Comparison of ENCODE assay signal across 26 cellular contexts in the genomic region with DNA sequence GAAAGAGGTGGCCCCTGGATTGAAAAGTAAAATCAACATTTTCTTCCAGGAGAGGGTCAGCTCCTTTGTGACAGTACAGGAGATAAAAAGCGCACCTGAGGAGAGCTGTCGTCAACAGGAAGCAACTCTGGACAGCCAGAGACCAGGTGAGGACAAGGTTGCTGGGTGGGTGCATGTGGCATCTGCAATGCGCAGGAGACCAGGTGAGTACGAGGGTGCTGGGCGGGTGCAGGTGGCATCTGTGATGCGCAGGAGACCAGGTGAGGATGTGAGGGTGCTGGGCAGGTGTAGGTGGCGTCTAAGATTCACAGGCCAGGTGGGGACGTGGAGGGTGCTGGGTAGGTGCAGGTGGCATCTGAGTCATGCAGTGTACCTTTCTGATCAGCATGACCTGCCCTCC. TPM values are rescaled to one million over a fixed set of nuclear protein-coding genes. Genes with fewer than 3 reads are reported as not detected.
DNase-seq lines count a peak whose midpoint lies in the region; ATAC-seq and TF ChIP-seq lines count a peak whose summit lies in the region.
"Had no signal": no experiment of that assay in that cellular context is flagged by ENCODE, and none has a peak within 500 bp of the region (broad histone marks: within the 10 kb centered on the region; RNA-seq: fewer than 3 reads in every experiment).

No MANE protein-coding gene starts in this region.

- intact Hi-C loops in tibial artery (cut with DNase I; ENCODE audit: low total_unique reads) = no loop called here

- H3K4me3 ChIP-seq in tibial artery = no peak overlapping the region
- H3K4me3 ChIP-seq: MG63, PC-9 had no signal

- DNase-seq in DMS153 (lab: John Stamatoyannopoulos, UW) = peak; percentile 12
- no peak for DNase-seq in DMS153 treated with DMSO at 0.1 percent for 48 hours (lab: John Stamatoyannopoulos, UW; ENCODE audit: unreplicated experiment)
- DNase-seq in NCI-H146 treated with DMSO at 0.1 percent for 48 hours (lab: John Stamatoyannopoulos, UW; ENCODE audit: unreplicated experiment) = peak; percentile 18
- DNase-seq in endothelial cell (ENCODE audit: low spot score) = no peak
- no peak for DNase-seq in stimulated activated naive B cell treated with anti-CD40 and anti-IgM and Interleukin-4, amounts not matched to agents 10 μg/mL and 1 μg/mL and 100 μg/mL, for 72 hours
- DNase-seq in tibial artery = no peak
- DNase-seq: AML-193, GF-D8, GOT3, Kasumi-1, MG63, NCI-H1048, NCI-H1436, NCI-H2107, NCI-H226, NCI-H69, PC-9, SIG-M5, T-helper 1 cell had no signal

- H3K4me1 Mint-ChIP-seq in endothelial cell (ENCODE audit: unreplicated experiment) = no peaks in the 10 kb centered on the region
- peaks cover 0 to 2% of the 10 kb centered on the region in 2 donors for H3K4me1 Mint-ChIP-seq in stimulated activated naive B cell treated with anti-CD40 and anti-IgM and Interleukin-4, amounts not matched to agents 10 μg/mL and 1 μg/mL and 100 μg/mL, for 72 hours

- peaks cover 16 to 89% (median 52%) of the 10 kb centered on the region in 3 donors for H3K36me3 ChIP-seq in tibial artery

- peaks cover 8% of the 10 kb centered on the region for H3K27me3 Mint-ChIP-seq in endothelial cell (ENCODE audit: unreplicated experiment)
- H3K27me3 Mint-ChIP-seq in stimulated activated naive B cell treated with anti-CD40 and anti-IgM and Interleukin-4, amounts not matched to agents 10 μg/mL and 1 μg/mL and 100 μg/mL, for 72 hours = no peaks in the 10 kb centered on the region

- H3K4me1 ChIP-seq in tibial artery = no peaks in the 10 kb centered on the region

- no peak overlapping the region for H3K27ac ChIP-seq in tibial artery
- H3K27ac ChIP-seq: 22Rv1, C4-2B, PC-9, RWPE1 had no signal

- no peak overlapping the region for H3K27ac Mint-ChIP-seq in endothelial cell (ENCODE audit: unreplicated experiment)
- H3K27ac Mint-ChIP-seq in stimulated activated naive B cell treated with anti-CD40 and anti-IgM and Interleukin-4, amounts not matched to agents 10 μg/mL and 1 μg/mL and 100 μg/mL, for 72 hours = peak overlapping the region; percentile 74

- peaks cover 46% of the 10 kb centered on the region for H3K36me3 Mint-ChIP-seq in endothelial cell (ENCODE audit: low read depth, unreplicated experiment)
- H3K36me3 Mint-ChIP-seq in stimulated activated naive B cell treated with anti-CD40 and anti-IgM and Interleukin-4, amounts not matched to agents 10 μg/mL and 1 μg/mL and 100 μg/mL, for 72 hours = peaks cover 50 to 66% of the 10 kb centered on the region in 2 donors

- peak overlapping the region; percentile 3 for H3K4me3 Mint-ChIP-seq in endothelial cell (ENCODE audit: unreplicated experiment)
- H3K4me3 Mint-ChIP-seq in stimulated activated naive B cell treated with anti-CD40 and anti-IgM and Interleukin-4, amounts not matched to agents 10 μg/mL and 1 μg/mL and 100 μg/mL, for 72 hours = no peak overlapping the region

- H3K27me3 ChIP-seq in tibial artery = no peaks in the 10 kb centered on the region
- H3K27me3 ChIP-seq: MG63 had no signal

- TF ChIP-seq CTCF in endothelial cell (IDR thresholded peaks at IDR 0.05; ENCODE audit: unreplicated experiment) (no peak), tibial artery (IDR thresholded peaks at IDR 0.05) (no peak)

- no peaks in the 10 kb centered on the region for H3K9me3 ChIP-seq in tibial artery
- H3K9me3 ChIP-seq: MG63 had no signal

- no peak for ATAC-seq in stimulated activated naive B cell treated with anti-CD40 and anti-IgM and Interleukin-4, amounts not matched to agents 10 μg/mL and 1 μg/mL and 100 μg/mL, for 72 hours (replicated peaks)
- no peak for ATAC-seq in GM19395 (IDR thresholded peaks at IDR 0.05; ENCODE audit: unreplicated experiment)
- no peak for ATAC-seq in GM21360 (IDR thresholded peaks at IDR 0.05; ENCODE audit: unreplicated experiment)
- ATAC-seq: HCT116, SK-N-SH treated with all-trans-retinoic acid at 6 μM for 48 hours had no signal

- no peaks in the 10 kb centered on the region for H3K9me3 Mint-ChIP-seq in endothelial cell (ENCODE audit: unreplicated experiment)
- H3K9me3 Mint-ChIP-seq in stimulated activated naive B cell treated with anti-CD40 and anti-IgM and Interleukin-4, amounts not matched to agents 10 μg/mL and 1 μg/mL and 100 μg/mL, for 72 hours = no peaks in the 10 kb centered on the region

RNA-seq across cellular contexts. Expression of gene WDR27, which starts 38.4 kb away (rescaled TPM):
- 59.0 TPM for total RNA-seq in endothelial cell (ENCODE audit: unreplicated experiment)

RNA-seq across cellular contexts. Expression of gene C6orf120, which starts 38.5 kb away (rescaled TPM):
- total RNA-seq in endothelial cell (ENCODE audit: unreplicated experiment) = 34.2 TPM

Comparison
In these comparisons a context has a peak if more than half of its experiments do, and no peak if none do; other contexts are left out.
1. DNase-seq: peak in DMS153 (single experiment) and NCI-H146 treated with DMSO at 0.1 percent for 48 hours (single experiment); none in DMS153 treated with DMSO at 0.1 percent for 48 hours (single experiment), endothelial cell (single experiment), stimulated activated naive B cell treated with anti-CD40 and anti-IgM and Interleukin-4, amounts not matched to agents 10 μg/mL and 1 μg/mL and 100 μg/mL, for 72 hours (single experiment) and tibial artery (0 of 2).